14 cellular contexts compared by ENCODE assay signal in genomic region chr21:31142600-31142999, GRCh38.
A peak's percentile ranks its signal among the peaks of the same experiment; 100 is the strongest.
DNase-seq lines count a peak whose midpoint lies in the region; ATAC-seq and TF ChIP-seq lines count a peak whose summit lies in the region.
"Had no signal": no experiment of that assay in that cellular context is flagged by ENCODE, and none has a peak within 500 bp of the region (broad histone marks: within the 10 kb centered on the region; RNA-seq: fewer than 3 reads in every experiment).

No MANE protein-coding gene starts in this region.

- no peak for DNase-seq in foreskin keratinocyte
- DNase-seq in T1000 (lab: John Stamatoyannopoulos, UW) = no peak
- no peak for DNase-seq in UCSD-AML1 (lab: John Stamatoyannopoulos, UW; ENCODE audit: unreplicated experiment)
- no peak for DNase-seq in GM13976 (ENCODE audit: low spot score)
- DNase-seq: activated B cell treated with CpG ODN at 0.5 μM for 24 hours; KG1; NK-92 treated with Interleukin-12 subunit alpha and Interleukin-12 subunit beta, amount 100 ng/mL, for 24 hours had no signal

- H3K27ac ChIP-seq in BLaER1 treated with 17β-estradiol and CSF1 and Interleukin-3, amounts not matched to agents 10 nM and 100 nM = peak overlapping the region in 1 of 11 experiments; percentile 42; a peak in 3 of 22 replicates
- H3K27ac ChIP-seq in OCI-LY3 (ENCODE audit: low read length) (no peak overlapping the region), foreskin keratinocyte (no peak overlapping the region)
- H3K27ac ChIP-seq: esophagus muscularis mucosa, skin epidermis had no signal

- H3K9me3 ChIP-seq in BLaER1 treated with 17β-estradiol and CSF1 and Interleukin-3, amounts not matched to agents 10 nM and 100 nM (replicated peaks in 1 of 11) = no peaks in the 10 kb centered on the region; a peak in 2 of 22 replicates
- H3K9me3 ChIP-seq in OCI-LY3 (ENCODE audit: insufficient read depth, low read length) = no peaks in the 10 kb centered on the region
- H3K9me3 ChIP-seq: esophagus muscularis mucosa had no signal

- ATAC-seq in foreskin keratinocyte (no peak), GM21528 (IDR thresholded peaks at IDR 0.05; ENCODE audit: low FRiP score, unreplicated experiment) (no peak)

- peaks cover 0 to 17% (median 8%) of the 10 kb centered on the region in 11 experiments; a peak in 7 of 22 replicates for H3K36me3 ChIP-seq in BLaER1 treated with 17β-estradiol and CSF1 and Interleukin-3, amounts not matched to agents 10 nM and 100 nM
- H3K36me3 ChIP-seq in OCI-LY3 (replicated peaks; ENCODE audit: low read depth, low read length) = no peaks in the 10 kb centered on the region
- H3K36me3 ChIP-seq: esophagus muscularis mucosa had no signal

- no peaks in the 10 kb centered on the region for H3K27me3 ChIP-seq in BLaER1 treated with 17β-estradiol and CSF1 and Interleukin-3, amounts not matched to agents 10 nM and 100 nM
- H3K27me3 ChIP-seq in OCI-LY3 (ENCODE audit: low read depth, low read length) (no peaks in the 10 kb centered on the region), foreskin keratinocyte (no peaks in the 10 kb centered on the region)
- H3K27me3 ChIP-seq: esophagus muscularis mucosa had no signal

- no peaks in the 10 kb centered on the region for H3K79me2 ChIP-seq in OCI-LY3 (ENCODE audit: low read length)

- H2AFZ ChIP-seq in OCI-LY3 (ENCODE audit: low read depth, low read length) = no peak overlapping the region

- no peak overlapping the region for H3K4me3 ChIP-seq in BLaER1 treated with 17β-estradiol and CSF1 and Interleukin-3, amounts not matched to agents 10 nM and 100 nM
- H3K4me3 ChIP-seq in GM12875 (ENCODE audit: low read depth, low read length) = no peak overlapping the region
- H3K4me3 ChIP-seq in OCI-LY3 (ENCODE audit: low read length) = no peak overlapping the region
- H3K4me3 ChIP-seq: esophagus muscularis mucosa, lung, skin epidermis had no signal

- in situ Hi-C loops in GM13976 (cut with MboI; ENCODE audit: low sequenced_read_pairs, unreplicated experiment) = no loop called here

- peak overlapping the region in 1 of 11 experiments; percentile 26; a peak in 2 of 22 replicates for H3K9ac ChIP-seq in BLaER1 treated with 17β-estradiol and CSF1 and Interleukin-3, amounts not matched to agents 10 nM and 100 nM
- no peak overlapping the region for H3K9ac ChIP-seq in OCI-LY3 (ENCODE audit: low read length)

- H3K4me2 ChIP-seq in BLaER1 treated with 17β-estradiol and CSF1 and Interleukin-3, amounts not matched to agents 10 nM and 100 nM = peak overlapping the region in 9 of 11 experiments; percentile 31 to 76 (median 62); a peak in 17 of 22 replicates
- no peak overlapping the region for H3K4me2 ChIP-seq in OCI-LY3 (ENCODE audit: low read length)

- peaks cover 20 to 78% (median 63%) of the 10 kb centered on the region in 10 experiments for H3K4me1 ChIP-seq in BLaER1 treated with 17β-estradiol and CSF1 and Interleukin-3, amounts not matched to agents 10 nM and 100 nM
- no peaks in the 10 kb centered on the region for H3K4me1 ChIP-seq in OCI-LY3 (ENCODE audit: low read length)
- no peaks in the 10 kb centered on the region for H3K4me1 ChIP-seq in foreskin keratinocyte
- H3K4me1 ChIP-seq: esophagus muscularis mucosa had no signal

- no peaks in the 10 kb centered on the region for H4K20me1 ChIP-seq in BLaER1 treated with 17β-estradiol and CSF1 and Interleukin-3, amounts not matched to agents 10 nM and 100 nM
- H4K20me1 ChIP-seq in OCI-LY3 (ENCODE audit: insufficient read depth, low read length) = no peaks in the 10 kb centered on the region

- TF ChIP-seq CTCF in GM12875 (IDR thresholded peaks at IDR 0.05; ENCODE audit: borderline replicate concordance, insufficient read depth, low read depth, low read length) = peak; percentile 46
- peak; percentile 18; the same call in 1 of the 2 replicates for TF ChIP-seq CTCF in OCI-LY3 (IDR thresholded peaks at IDR 0.05; ENCODE audit: low read depth, low read length)
- peak; percentile 23 for TF ChIP-seq CTCF in foreskin keratinocyte (conservative IDR thresholded peaks at IDR 0.05)
- no peak for TF ChIP-seq CTCF in GM13976 (IDR thresholded peaks at IDR 0.05; ENCODE audit: borderline replicate concordance, control extremely low read depth, extremely low read depth, insufficient read depth, missing control alignments)
